In genomic region chr6:7909323-7910276, GRCh38 we compare ENCODE assay signal across 8 cellular contexts. TPM values are rescaled to one million over a fixed set of nuclear protein-coding genes. Genes with fewer than 3 reads are reported as not detected.
A peak's percentile ranks its signal among the peaks of the same experiment; 100 is the strongest.
DNase-seq lines count a peak whose midpoint lies in the region; ATAC-seq and TF ChIP-seq lines count a peak whose summit lies in the region.

No MANE protein-coding gene starts in this region.

- TF ChIP-seq CTCF in omental fat pad (IDR thresholded peaks at IDR 0.05): no peak

- H3K36me3 Mint-ChIP-seq in activated T-helper 2 cell treated with anti-CD3 and anti-CD28 coated beads, Interferon-gamma antibody, Interleukin-2, Interleukin-4, amounts not matched to agents 10 μg/mL and 5 μg/mL and 100 μg/mL, durations not matched to agents 14 hours and 24 hours and 36 hours (ENCODE audit: low read depth): peaks cover 16% of the 10 kb centered on the region

- intact Hi-C loops in activated T-helper 2 cell treated with anti-CD3 and anti-CD28 coated beads, Interferon-gamma antibody, Interleukin-2, Interleukin-4, amounts not matched to agents 10 μg/mL and 5 μg/mL and 100 μg/mL, durations not matched to agents 14 hours and 24 hours and 36 hours (cut with micrococcal nuclease): loop anchor here (1.0 to 10.0 kb wide), 5 partner anchors 98 to 525 kb away; partner anchors contain the start of genes BLOC1S5, EEF1E1 and SLC35B3

- H3K4me3 Mint-ChIP-seq in activated T-helper 2 cell treated with anti-CD3 and anti-CD28 coated beads, Interferon-gamma antibody, Interleukin-2, Interleukin-4, amounts not matched to agents 10 μg/mL and 5 μg/mL and 100 μg/mL, durations not matched to agents 14 hours and 24 hours and 36 hours (ENCODE audit: low read depth): peak overlapping the region; percentile 90

- no peaks in the 10 kb centered on the region for H3K27me3 Mint-ChIP-seq in activated T-helper 2 cell treated with anti-CD3 and anti-CD28 coated beads, Interferon-gamma antibody, Interleukin-2, Interleukin-4, amounts not matched to agents 10 μg/mL and 5 μg/mL and 100 μg/mL, durations not matched to agents 14 hours and 24 hours and 36 hours (ENCODE audit: low read depth)

- ATAC-seq in activated CD4-positive, CD25-positive, alpha-beta regulatory T cell treated with anti-CD3 and anti-CD28 coated beads, Interleukin-2, amount 50 U/mL, for 24 hours: peak; percentile 52 to 64
- ATAC-seq in HG02870 (IDR thresholded peaks at IDR 0.05; ENCODE audit: unreplicated experiment): peak; percentile 31
- peak; percentile 62 for ATAC-seq in omental fat pad (ENCODE audit: low FRiP score)

- DNase-seq in activated CD4-positive, CD25-positive, alpha-beta regulatory T cell (lab: John Stamatoyannopoulos, UW): no peak
- DNase-seq in NOMO-1 treated with DMSO at 0.1 percent for 48 hours (lab: John Stamatoyannopoulos, UW; ENCODE audit: unreplicated experiment) (peak; percentile 20), germinal center (ENCODE audit: low spot score) (peak; percentile 61), omental fat pad (ENCODE audit: low spot score) (no peak), GM19240 (ENCODE audit: insufficient read length, low spot score) (no peak)
- DNase-seq in activated T-helper 2 cell treated with anti-CD3 and anti-CD28 coated beads, Interferon-gamma antibody, Interleukin-2, Interleukin-4, amounts not matched to agents 10 μg/mL and 5 μg/mL and 100 μg/mL, durations not matched to agents 14 hours and 24 hours and 36 hours (ENCODE audit: low spot score): peak; percentile 32

- peak overlapping the region; percentile 75 for H3K27ac Mint-ChIP-seq in activated T-helper 2 cell treated with anti-CD3 and anti-CD28 coated beads, Interferon-gamma antibody, Interleukin-2, Interleukin-4, amounts not matched to agents 10 μg/mL and 5 μg/mL and 100 μg/mL, durations not matched to agents 14 hours and 24 hours and 36 hours

- no peaks in the 10 kb centered on the region for H3K9me3 Mint-ChIP-seq in activated T-helper 2 cell treated with anti-CD3 and anti-CD28 coated beads, Interferon-gamma antibody, Interleukin-2, Interleukin-4, amounts not matched to agents 10 μg/mL and 5 μg/mL and 100 μg/mL, durations not matched to agents 14 hours and 24 hours and 36 hours

- peaks cover 12% of the 10 kb centered on the region for H3K4me1 Mint-ChIP-seq in activated T-helper 2 cell treated with anti-CD3 and anti-CD28 coated beads, Interferon-gamma antibody, Interleukin-2, Interleukin-4, amounts not matched to agents 10 μg/mL and 5 μg/mL and 100 μg/mL, durations not matched to agents 14 hours and 24 hours and 36 hours (ENCODE audit: low read depth)

RNA-seq across cellular contexts. Expression of gene TXNDC5, which starts 1.0 kb away (rescaled TPM):
- total RNA-seq in activated T-helper 2 cell treated with anti-CD3 and anti-CD28 coated beads, Interferon-gamma antibody, Interleukin-2, Interleukin-4, amounts not matched to agents 10 μg/mL and 5 μg/mL and 100 μg/mL, durations not matched to agents 14 hours and 24 hours and 36 hours: 113 and 117 TPM in 2 replicates
- 100 to 1,000 TPM; 130 to 212 (median 182) TPM for total RNA-seq in omental fat pad

Comparison
In these comparisons a context has a peak if more than half of its experiments do, and no peak if none do; other contexts are left out.
1. DNase-seq: peak in NOMO-1 treated with DMSO at 0.1 percent for 48 hours (single experiment), activated T-helper 2 cell treated with anti-CD3 and anti-CD28 coated beads, Interferon-gamma antibody, Interleukin-2, Interleukin-4, amounts not matched to agents 10 μg/mL and 5 μg/mL and 100 μg/mL, durations not matched to agents 14 hours and 24 hours and 36 hours (single experiment) and germinal center (single experiment); none in activated CD4-positive, CD25-positive, alpha-beta regulatory T cell (0 of 4), omental fat pad (single experiment) and GM19240 (single experiment).
2. Peak in every context shown above with its lines, with median percentiles within 50 percentile points of each other: ATAC-seq.